In genomic region chr22:38243007-38243775, GRCh38 we compare ENCODE assay signal across 8 cellular contexts. TPM values are rescaled to one million over a fixed set of nuclear protein-coding genes. Genes with fewer than 3 reads are reported as not detected.
DNase-seq lines count a peak whose midpoint lies in the region; ATAC-seq, FAIRE-seq and TF ChIP-seq lines count a peak whose summit lies in the region.

No MANE protein-coding gene starts in this region.

- H3K36me3 Mint-ChIP-seq in CD4-positive, alpha-beta T cell (ENCODE audit: low read depth) = peaks cover 61% of the 10 kb centered on the region
- H3K36me3 Mint-ChIP-seq in activated naive CD4-positive, alpha-beta T cell treated with anti-CD3 and anti-CD28 coated beads, Interleukin-2, amount 10 ng/mL, durations not matched to agents 7 days and 5 days = peaks cover 14% of the 10 kb centered on the region

- POLR2A ChIA-PET in CD4-positive, alpha-beta T cell (lab: Charles Lee) = no interaction called here

- no peak overlapping the region for H3K4me3 ChIP-seq in choroid plexus epithelial cell (ENCODE audit: low read depth, low read length)
- H3K4me3 ChIP-seq in mucosa of descending colon = no peak overlapping the region

- no peaks in the 10 kb centered on the region for H3K27me3 ChIP-seq in CD4-positive, alpha-beta T cell (ENCODE audit: control insufficient read depth, insufficient read depth, low read length)

- H3K27ac Mint-ChIP-seq in CD4-positive, alpha-beta T cell = no peak overlapping the region
- H3K27ac Mint-ChIP-seq in activated naive CD4-positive, alpha-beta T cell treated with anti-CD3 and anti-CD28 coated beads, Interleukin-2, amount 10 ng/mL, durations not matched to agents 7 days and 5 days = no peak overlapping the region

- no peaks in the 10 kb centered on the region for H3K36me3 ChIP-seq in mucosa of descending colon (ENCODE audit: low read depth)

- CTCF ChIA-PET in CD4-positive, alpha-beta T cell (lab: Charles Lee) = interaction anchor here (0.6 kb wide), 1 partner anchor 99 kb away, joined by 3 read pairs; no protein-coding TSS in a partner anchor
- CTCF ChIA-PET in activated naive CD4-positive, alpha-beta T cell treated with anti-CD3 and anti-CD28 coated beads, Interleukin-2, amount 10 ng/mL, durations not matched to agents 7 days and 5 days (lab: Charles Lee) = no interaction called here

- no peak overlapping the region for H3K27ac ChIP-seq in CD4-positive, alpha-beta T cell (ENCODE audit: low read depth, low read length)

- DNase-seq in AG08396 (ENCODE audit: low spot score) (peak; percentile 56), NCI-H2107 (lab: John Stamatoyannopoulos, UW) (peak; percentile 56), choroid plexus epithelial cell (ENCODE audit: low read depth) (peak; percentile 84), mucosa of descending colon (peak; percentile 82 to 88 (median 86)), H54 (ENCODE audit: insufficient read length, low spot score) (no peak), GOT3 (lab: John Stamatoyannopoulos, UW) (no peak)
- DNase-seq in CD4-positive, alpha-beta T cell = no peak
- DNase-seq in activated naive CD4-positive, alpha-beta T cell treated with anti-CD3 and anti-CD28 coated beads, Interleukin-2, amount 10 ng/mL, durations not matched to agents 7 days and 5 days = no peak

- TF ChIP-seq POLR2A in H54 (IDR thresholded peaks at IDR 0.05; ENCODE audit: low read depth, low read length) = no peak

- H3K4me1 Mint-ChIP-seq in CD4-positive, alpha-beta T cell (ENCODE audit: low read depth) = no peaks in the 10 kb centered on the region
- H3K4me1 Mint-ChIP-seq in activated naive CD4-positive, alpha-beta T cell treated with anti-CD3 and anti-CD28 coated beads, Interleukin-2, amount 10 ng/mL, durations not matched to agents 7 days and 5 days = no peaks in the 10 kb centered on the region

- no peaks in the 10 kb centered on the region for H3K27me3 Mint-ChIP-seq in CD4-positive, alpha-beta T cell
- H3K27me3 Mint-ChIP-seq in activated naive CD4-positive, alpha-beta T cell treated with anti-CD3 and anti-CD28 coated beads, Interleukin-2, amount 10 ng/mL, durations not matched to agents 7 days and 5 days = no peaks in the 10 kb centered on the region

- no peaks in the 10 kb centered on the region for H3K9me3 ChIP-seq in mucosa of descending colon
- no peaks in the 10 kb centered on the region for H3K9me3 ChIP-seq in CD4-positive, alpha-beta T cell (ENCODE audit: control insufficient read depth, low read length)

- FAIRE-seq in H54 (lab: Jason Lieb, UNC) = no peak

- TF ChIP-seq CTCF in choroid plexus epithelial cell (conservative IDR thresholded peaks at IDR 0.05; ENCODE audit: low read depth, low read length) (no peak), mucosa of descending colon (IDR thresholded peaks at IDR 0.05) (no peak)
- no peak for TF ChIP-seq CTCF in CD4-positive, alpha-beta T cell (IDR thresholded peaks at IDR 0.05)

- H3K4me3 Mint-ChIP-seq in CD4-positive, alpha-beta T cell = no peak overlapping the region
- H3K4me3 Mint-ChIP-seq in activated naive CD4-positive, alpha-beta T cell treated with anti-CD3 and anti-CD28 coated beads, Interleukin-2, amount 10 ng/mL, durations not matched to agents 7 days and 5 days = no peak overlapping the region

- intact Hi-C loops in mucosa of descending colon (cut with DNase I, micrococcal nuclease) = no loop called here
- intact Hi-C loops in CD4-positive, alpha-beta T cell (cut with DNase I, micrococcal nuclease) = no loop called here

- no peaks in the 10 kb centered on the region for H3K9me3 Mint-ChIP-seq in CD4-positive, alpha-beta T cell
- no peaks in the 10 kb centered on the region for H3K9me3 Mint-ChIP-seq in activated naive CD4-positive, alpha-beta T cell treated with anti-CD3 and anti-CD28 coated beads, Interleukin-2, amount 10 ng/mL, durations not matched to agents 7 days and 5 days

- H3K4me1 ChIP-seq in mucosa of descending colon (ENCODE audit: low read depth) = peaks cover 44% of the 10 kb centered on the region

- ATAC-seq in mucosa of descending colon = peak; percentile 91
- no peak for ATAC-seq in CD4-positive, alpha-beta T cell (ENCODE audit: poor library complexity)

RNA-seq across cellular contexts. Expression of gene TMEM184B, which starts 29.6 kb away (rescaled TPM):
- total RNA-seq in mucosa of descending colon = 10 to 100 TPM; 35.9 to 63.1 (median 38.2) TPM
- 10 to 100 TPM; 49.3 to 50.1 TPM for total RNA-seq in CD4-positive, alpha-beta T cell

RNA-seq across cellular contexts. Expression of gene MAFF, which starts 41.4 kb away (rescaled TPM):
- total RNA-seq in mucosa of descending colon = 10 to 100 TPM; 16.7 to 26.5 (median 25.6) TPM
- total RNA-seq in CD4-positive, alpha-beta T cell = 10 to 100 TPM; 25.6 to 27.3 TPM

Comparison
In these comparisons a context has a peak if more than half of its experiments do, and no peak if none do; other contexts are left out.
1. DNase-seq: peak in AG08396 (single experiment), NCI-H2107 (single experiment), choroid plexus epithelial cell (single experiment) and mucosa of descending colon (3 of 3); none in H54 (single experiment), GOT3 (single experiment), CD4-positive, alpha-beta T cell (0 of 10) and activated naive CD4-positive, alpha-beta T cell treated with anti-CD3 and anti-CD28 coated beads, Interleukin-2, amount 10 ng/mL, durations not matched to agents 7 days and 5 days (single experiment).